In the genomic region with DNA sequence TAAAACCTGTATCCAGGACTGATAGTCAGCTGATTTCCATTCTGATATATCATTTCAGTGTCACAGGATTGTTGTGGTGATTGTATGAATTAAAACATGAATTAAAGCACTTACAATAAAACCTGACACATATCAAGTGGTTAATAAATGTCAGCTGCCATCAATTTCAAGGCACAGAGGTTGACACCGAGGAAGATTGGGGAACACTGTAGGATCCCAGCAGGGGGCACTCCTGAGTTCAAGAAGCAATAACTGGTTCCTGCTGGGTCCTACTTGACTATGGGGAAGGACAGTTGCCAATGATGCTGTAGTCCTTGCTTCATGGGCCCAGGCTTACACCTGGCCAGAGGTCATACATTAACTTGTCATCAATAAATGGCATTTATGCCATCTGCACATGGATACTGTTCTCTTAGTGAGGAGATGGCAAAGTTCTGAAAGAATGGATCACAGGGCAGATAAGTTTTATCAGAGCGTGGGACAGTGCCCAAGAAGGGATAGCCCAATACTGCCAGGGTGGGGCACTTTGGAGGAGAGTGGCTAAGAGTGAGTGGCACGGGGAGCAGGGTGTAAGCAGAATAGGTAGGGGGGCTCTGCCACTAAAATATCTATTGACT, we compare ENCODE assay signal across 8 cellular contexts. TPM values are rescaled to one million over a fixed set of nuclear protein-coding genes. Genes with fewer than 3 reads are reported as not detected.
A peak's percentile ranks its signal among the peaks of the same experiment; 100 is the strongest.
DNase-seq lines count a peak whose midpoint lies in the region; TF ChIP-seq lines count a peak whose summit lies in the region.

No MANE protein-coding gene starts in this region.

- POLR2A ChIA-PET in CD4-positive, alpha-beta memory T cell (lab: Charles Lee; ENCODE audit: partially characterized antibody) = no interaction called here

- H3K18ac ChIP-seq in mesendoderm (ENCODE audit: low read length) = no peak overlapping the region

- H3K27ac ChIP-seq in brain microvascular endothelial cell (no peak overlapping the region), mesendoderm (ENCODE audit: low read depth, low read length) (no peak overlapping the region)
- no peak overlapping the region for H3K27ac ChIP-seq in CD4-positive, alpha-beta memory T cell (ENCODE audit: low read depth, low read length)

- no peaks in the 10 kb centered on the region for H3K4me1 Mint-ChIP-seq in CD4-positive, alpha-beta memory T cell

- no CpG with 5 or more reads among the region's 3 CpGs for WGBS in mesendoderm (ENCODE audit: extremely low coverage, insufficient coverage, low lambda C conversion rate)

- H3K79me1 ChIP-seq in mesendoderm (ENCODE audit: low read length) = no peaks in the 10 kb centered on the region

- DNase-seq in stimulated activated CD4-positive, alpha-beta T cell treated with anti-CD3 and anti-CD28 coated beads, Interleukin-15, amount 100 ng/mL, for 24 hours = peak; percentile 48
- no peak for DNase-seq in stimulated activated CD4-positive, alpha-beta T cell treated with anti-CD3 and anti-CD28 coated beads, Interleukin-4, amount 100 ng/mL, for 1 hour
- DNase-seq in brain microvascular endothelial cell = peak; percentile 31
- DNase-seq in mesendoderm = peak; percentile 74
- no peak for DNase-seq in CD4-positive, alpha-beta memory T cell
- DNase-seq in T-helper 9 cell = no peak
- DNase-seq in NCI-H2171 treated with DMSO at 0.1 percent for 48 hours (lab: John Stamatoyannopoulos, UW) = no peak

- H3K4me3 ChIP-seq in Loucy (ENCODE audit: low read length, poor library complexity, severe bottlenecking) (no peak overlapping the region), brain microvascular endothelial cell (ENCODE audit: low read depth, low read length) (no peak overlapping the region), mesendoderm (ENCODE audit: low read length) (no peak overlapping the region)
- H3K4me3 ChIP-seq in CD4-positive, alpha-beta memory T cell (ENCODE audit: low read length in 2 of 2) = no peak overlapping the region

- no peak overlapping the region for H2BK5ac ChIP-seq in mesendoderm (ENCODE audit: low read length)

- no peaks in the 10 kb centered on the region for H3K36me3 Mint-ChIP-seq in CD4-positive, alpha-beta memory T cell

- CTCF ChIA-PET in CD4-positive, alpha-beta memory T cell (lab: Charles Lee; ENCODE audit: partially characterized antibody) = no interaction called here

- H2BK15ac ChIP-seq in mesendoderm (replicated peaks; ENCODE audit: low read depth) = no peak overlapping the region

- H4K8ac ChIP-seq in mesendoderm (ENCODE audit: low read depth, low read length) = no peak overlapping the region

- no peak overlapping the region for H3K56ac ChIP-seq in mesendoderm (ENCODE audit: low read length)

- H3K4me1 ChIP-seq in Loucy (ENCODE audit: insufficient read depth, low read length, poor library complexity, severe bottlenecking) (no peaks in the 10 kb centered on the region), mesendoderm (ENCODE audit: control insufficient read depth, low read depth, low read length) (no peaks in the 10 kb centered on the region)
- H3K4me1 ChIP-seq in CD4-positive, alpha-beta memory T cell (ENCODE audit: insufficient read depth, low read length) = no peaks in the 10 kb centered on the region

- no peak overlapping the region for H3K27ac Mint-ChIP-seq in CD4-positive, alpha-beta memory T cell

- no peak overlapping the region for H2AFZ ChIP-seq in Loucy (ENCODE audit: low read length)

- H3K23ac ChIP-seq in mesendoderm (ENCODE audit: low read length) = no peak overlapping the region

- H3K27me3 ChIP-seq in Loucy (ENCODE audit: insufficient read depth, low read length, poor library complexity, severe bottlenecking) = no peaks in the 10 kb centered on the region
- H3K27me3 ChIP-seq in brain microvascular endothelial cell (replicated peaks) = no peaks in the 10 kb centered on the region
- H3K27me3 ChIP-seq in mesendoderm (ENCODE audit: insufficient read depth, low read length, poor library complexity) = no peaks in the 10 kb centered on the region
- H3K27me3 ChIP-seq in CD4-positive, alpha-beta memory T cell (ENCODE audit: insufficient read depth, low read length) = no peaks in the 10 kb centered on the region

- no peaks in the 10 kb centered on the region for H3K9me2 ChIP-seq in Loucy (replicated peaks; ENCODE audit: low read depth, low read length)

- H2BK120ac ChIP-seq in mesendoderm (ENCODE audit: low read depth, low read length) = no peak overlapping the region

- H4K5ac ChIP-seq in mesendoderm (ENCODE audit: low read length) = no peak overlapping the region

- no peaks in the 10 kb centered on the region for H3K9me3 Mint-ChIP-seq in CD4-positive, alpha-beta memory T cell

- no peaks in the 10 kb centered on the region for H3K9me3 ChIP-seq in Loucy (ENCODE audit: insufficient read depth, low read depth, low read length)
- H3K9me3 ChIP-seq in CD4-positive, alpha-beta memory T cell (ENCODE audit: control insufficient read depth in 1 of 2, low read length in 2 of 2) = no peaks in the 10 kb centered on the region

- no peak overlapping the region for H3K4me2 ChIP-seq in Loucy (ENCODE audit: low read depth, low read length, poor library complexity, severe bottlenecking)
- H3K4me2 ChIP-seq in mesendoderm (ENCODE audit: low read length) = no peak overlapping the region

- H3K9ac ChIP-seq in Loucy (ENCODE audit: low read depth, low read length, poor library complexity, severe bottlenecking) (no peak overlapping the region), mesendoderm (ENCODE audit: low read length) (no peak overlapping the region)

- H3F3A ChIP-seq in Loucy (ENCODE audit: low read depth) = no peaks in the 10 kb centered on the region

- no peaks in the 10 kb centered on the region for H3K27me3 Mint-ChIP-seq in CD4-positive, alpha-beta memory T cell

- H3K36me3 ChIP-seq in Loucy (ENCODE audit: insufficient read depth, low read length) = no peaks in the 10 kb centered on the region
- H3K36me3 ChIP-seq in brain microvascular endothelial cell (replicated peaks) = no peaks in the 10 kb centered on the region
- no peaks in the 10 kb centered on the region for H3K36me3 ChIP-seq in mesendoderm (ENCODE audit: control insufficient read depth, insufficient read depth, low read length)
- no peaks in the 10 kb centered on the region for H3K36me3 ChIP-seq in CD4-positive, alpha-beta memory T cell (ENCODE audit: insufficient read depth, low read length)

- in situ Hi-C loops in brain microvascular endothelial cell (cut with HindIII; ENCODE audit: low pct_ligation_motif_present, low sequenced_read_pairs) = no loop called here

- TF ChIP-seq CTCF in Loucy (conservative IDR thresholded peaks at IDR 0.05; ENCODE audit: low read length) = peak; percentile 67
- TF ChIP-seq CTCF in brain microvascular endothelial cell (IDR thresholded peaks at IDR 0.05; ENCODE audit: low read depth, low read length, missing control alignments) = peak; percentile 70

- no peak overlapping the region for H3K4ac ChIP-seq in mesendoderm (ENCODE audit: low read depth, low read length)

- H3K79me2 ChIP-seq in Loucy (ENCODE audit: insufficient read depth, low read length) = no peaks in the 10 kb centered on the region
- H3K79me2 ChIP-seq in mesendoderm (ENCODE audit: control insufficient read depth, insufficient read depth, low read length) = no peaks in the 10 kb centered on the region

- no peak overlapping the region for H3K4me3 Mint-ChIP-seq in CD4-positive, alpha-beta memory T cell

- intact Hi-C loops in CD4-positive, alpha-beta memory T cell (cut with micrococcal nuclease) = no loop called here

- no peaks in the 10 kb centered on the region for H4K20me1 ChIP-seq in Loucy (ENCODE audit: insufficient read depth, low read length, poor library complexity, severe bottlenecking)

- no peak overlapping the region for H2AK5ac ChIP-seq in mesendoderm (ENCODE audit: low read length)

RNA-seq across cellular contexts. Expression of gene FZD1, which starts 24.1 kb away (rescaled TPM):
- 0.98 TPM for polyA plus RNA-seq in mesendoderm (2013, experiment 1 of 2)
- 0.97 TPM for polyA plus RNA-seq in mesendoderm (2013, experiment 2 of 2)
- under 1 TPM; 0.08 to 0.09 TPM for total RNA-seq in CD4-positive, alpha-beta memory T cell
- polyA plus RNA-seq in CD4-positive, alpha-beta memory T cell = not detected

Comparison
In these comparisons a context has a peak if more than half of its experiments do, and no peak if none do; other contexts are left out.
1. DNase-seq: peak in stimulated activated CD4-positive, alpha-beta T cell treated with anti-CD3 and anti-CD28 coated beads, Interleukin-15, amount 100 ng/mL, for 24 hours (single experiment), brain microvascular endothelial cell (single experiment) and mesendoderm (single experiment); none in stimulated activated CD4-positive, alpha-beta T cell treated with anti-CD3 and anti-CD28 coated beads, Interleukin-4, amount 100 ng/mL, for 1 hour (single experiment), CD4-positive, alpha-beta memory T cell (0 of 5), T-helper 9 cell (single experiment) and NCI-H2171 treated with DMSO at 0.1 percent for 48 hours (single experiment).